24 cellular contexts compared by ENCODE assay signal in the genomic region with DNA sequence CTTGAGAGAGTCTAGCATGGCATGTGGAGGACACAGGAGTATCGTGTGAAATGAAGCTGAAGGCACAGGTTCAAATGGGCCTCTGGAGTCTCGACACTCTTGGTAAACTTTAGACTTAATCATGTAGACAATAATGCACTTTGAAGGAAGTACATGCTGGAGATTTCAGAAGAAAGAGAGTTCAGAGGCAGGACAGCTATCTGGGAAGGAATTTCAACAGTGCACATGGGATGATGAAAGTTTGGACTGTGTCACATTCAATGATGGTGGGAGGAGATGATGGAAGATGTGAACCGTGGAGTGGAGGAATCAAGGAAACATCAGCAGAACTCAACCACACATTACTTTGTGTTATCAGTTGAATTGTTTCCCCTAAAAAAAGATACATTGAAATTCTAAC.
"Had no signal": no experiment of that assay in that cellular context is flagged by ENCODE, and none has a peak within 500 bp of the region (broad histone marks: within the 10 kb centered on the region; RNA-seq: fewer than 3 reads in every experiment).

No MANE protein-coding gene starts in this region.

- H3K27ac ChIP-seq: colonic mucosa, epithelial cell of prostate, gastrocnemius medialis, neutrophil, parathyroid adenoma, right lobe of liver, thyroid gland had no signal

- H3K27me3 ChIP-seq: colonic mucosa, gastrocnemius medialis, neutrophil, right lobe of liver, thyroid gland had no signal

- H3K36me3 ChIP-seq: colonic mucosa, gastrocnemius medialis, neutrophil, right lobe of liver, thyroid gland had no signal

- H3K4me1 ChIP-seq: colonic mucosa, gastrocnemius medialis, parathyroid adenoma, right lobe of liver, thyroid gland had no signal

- H3K9me3 ChIP-seq: colonic mucosa, gastrocnemius medialis, mucosa of descending colon, neutrophil, right lobe of liver, thyroid gland had no signal

- H3K4me3 ChIP-seq: colonic mucosa, gastrocnemius medialis, lung, mucosa of descending colon, right lobe of liver, thyroid gland had no signal

- ATAC-seq: esophagus mucosa; gastrocnemius medialis; left lobe of liver; mucosa of descending colon; natural killer cell treated with Interleukin-12 subunit alpha and Interleukin-12 subunit beta and Interleukin-15 and Interleukin-18, amount 100 ng/mL, for 72 hours; right lobe of liver; stimulated activated naive CD8-positive, alpha-beta T cell treated with anti-CD3 and anti-CD28 coated beads, Interleukin-15, amount 100 ng/mL, for 72 hours had no signal

- DNase-seq: colonic mucosa; effector CD8-positive, alpha-beta T cell; endodermal cell; gastrocnemius medialis; head of caudate nucleus; kidney; mesenchymal stem cell; mucosa of descending colon; naive B cell; right lobe of liver; small intestine; stimulated activated CD4-positive, alpha-beta T cell treated with anti-CD3 and anti-CD28 coated beads, Interleukin-15, amount 100 ng/mL, for 24 hours; stimulated activated CD4-positive, alpha-beta T cell treated with anti-CD3 and anti-CD28 coated beads, Interleukin-4, amount 100 ng/mL, for 1 hour; stimulated activated CD8-positive, alpha-beta memory T cell treated with anti-CD3 and anti-CD28 coated beads, Interleukin-4, amount 100 ng/mL, for 48 hours; stimulated activated naive CD4-positive, alpha-beta T cell; stimulated activated naive CD8-positive, alpha-beta T cell treated with anti-CD3 and anti-CD28 coated beads, Interleukin-15, amount 100 ng/mL, for 72 hours; thyroid gland had no signal
